ENCODE assay signal across 28 cellular contexts in genomic region chr7:50769160-50769484, GRCh38.
"Had no signal": no experiment of that assay in that cellular context is flagged by ENCODE, and none has a peak within 500 bp of the region (broad histone marks: within the 10 kb centered on the region; RNA-seq: fewer than 3 reads in every experiment).

No MANE protein-coding gene starts in this region.

- H3K9me3 Mint-ChIP-seq: activated CD4-positive, alpha-beta T cell treated with anti-CD3 and anti-CD28 coated beads, Interleukin-2, amount 10 ng/mL, durations not matched to agents 24 days and 14 days; activated T-helper 1 cell treated with anti-CD3 and anti-CD28 coated beads, Interleukin-12 subunit alpha, Interleukin-12 subunit beta, Interleukin-2, Interleukin-4 antibody, amounts not matched to agents 30 ng/mL and 10 ng/mL and 1 ng/mL, durations not matched to agents 14 hours and 24 hours and 36 hours; natural killer cell had no signal

- H3K4me1 Mint-ChIP-seq: activated CD4-positive, alpha-beta T cell treated with anti-CD3 and anti-CD28 coated beads, Interleukin-2, amount 10 ng/mL, durations not matched to agents 24 days and 14 days; activated naive CD8-positive, alpha-beta T cell treated with anti-CD3 and anti-CD28 coated beads, Interleukin-2, amount 10 ng/mL, durations not matched to agents 7 days and 5 days; natural killer cell had no signal

- H3K36me3 ChIP-seq: ascending aorta, lower lobe of right lung, spleen, transverse colon had no signal

- FAIRE-seq: endothelial cell of umbilical vein, islet of Langerhans, TTC549 had no signal

- H3K27me3 ChIP-seq: ascending aorta, left lung, spleen, testis, transverse colon had no signal

- H3K4me3 ChIP-seq: ascending aorta, left lung, lower lobe of right lung, spleen, testis, transverse colon had no signal

- H3K9me3 ChIP-seq: ascending aorta, lower lobe of right lung, testis, transverse colon had no signal

- H3K27ac Mint-ChIP-seq: activated CD4-positive, alpha-beta memory T cell treated with anti-CD3 and anti-CD28 coated beads for 36 hours; activated CD4-positive, alpha-beta T cell treated with anti-CD3 and anti-CD28 coated beads, Interleukin-2, amount 10 ng/mL, durations not matched to agents 24 days and 14 days; activated naive CD4-positive, alpha-beta T cell treated with anti-CD3 and anti-CD28 coated beads for 36 hours; activated naive CD8-positive, alpha-beta T cell treated with anti-CD3 and anti-CD28 coated beads, Interleukin-2, amount 10 ng/mL, durations not matched to agents 7 days and 5 days; activated T-helper 1 cell treated with anti-CD3 and anti-CD28 coated beads, Interleukin-12 subunit alpha, Interleukin-12 subunit beta, Interleukin-2, Interleukin-4 antibody, amounts not matched to agents 30 ng/mL and 10 ng/mL and 1 ng/mL, durations not matched to agents 14 hours and 24 hours and 36 hours; natural killer cell had no signal

- H3K27me3 Mint-ChIP-seq: activated CD4-positive, alpha-beta memory T cell treated with anti-CD3 and anti-CD28 coated beads for 36 hours; activated CD4-positive, alpha-beta T cell treated with anti-CD3 and anti-CD28 coated beads, Interleukin-2, amount 10 ng/mL, durations not matched to agents 24 days and 14 days; activated naive CD8-positive, alpha-beta T cell treated with anti-CD3 and anti-CD28 coated beads, Interleukin-2, amount 10 ng/mL, durations not matched to agents 7 days and 5 days had no signal

- H3K4me3 Mint-ChIP-seq: activated CD4-positive, alpha-beta memory T cell treated with anti-CD3 and anti-CD28 coated beads for 36 hours; activated CD4-positive, alpha-beta T cell treated with anti-CD3 and anti-CD28 coated beads, Interleukin-2, amount 10 ng/mL, durations not matched to agents 24 days and 14 days; activated naive CD4-positive, alpha-beta T cell treated with anti-CD3 and anti-CD28 coated beads for 36 hours; activated naive CD8-positive, alpha-beta T cell treated with anti-CD3 and anti-CD28 coated beads, Interleukin-2, amount 10 ng/mL, durations not matched to agents 7 days and 5 days; activated T-helper 1 cell treated with anti-CD3 and anti-CD28 coated beads, Interleukin-12 subunit alpha, Interleukin-12 subunit beta, Interleukin-2, Interleukin-4 antibody, amounts not matched to agents 30 ng/mL and 10 ng/mL and 1 ng/mL, durations not matched to agents 14 hours and 24 hours and 36 hours; natural killer cell had no signal

- H3K4me1 ChIP-seq: testis had no signal

- H3K36me3 Mint-ChIP-seq: activated CD4-positive, alpha-beta memory T cell treated with anti-CD3 and anti-CD28 coated beads for 36 hours; natural killer cell had no signal

- DNase-seq: activated CD4-positive, alpha-beta memory T cell treated with anti-CD3 and anti-CD28 coated beads for 36 hours; activated CD4-positive, alpha-beta T cell treated with anti-CD3 and anti-CD28 coated beads, Interleukin-2, amount 10 ng/mL, durations not matched to agents 24 days and 14 days; activated CD8-positive, alpha-beta memory T cell treated with anti-CD3 and anti-CD28 coated beads, Interleukin-2, amount 50 U/mL, for 4 hours; activated effector memory CD4-positive, alpha-beta T cell treated with anti-CD3 and anti-CD28 coated beads, Interleukin-2, amount 50 U/mL, for 16 hours; activated naive CD4-positive, alpha-beta T cell treated with anti-CD3 and anti-CD28 coated beads for 36 hours; activated naive CD8-positive, alpha-beta T cell treated with anti-CD3 and anti-CD28 coated beads, Interleukin-2, amount 10 ng/mL, durations not matched to agents 7 days and 5 days; activated T-cell treated with anti-CD3 and anti-CD28 coated beads, Interleukin-2, amount 50 U/mL, for 1 hour; caudate nucleus; head of caudate nucleus; hippocampal formation; left lung; lower lobe of right lung; mesenchymal stem cell; natural killer cell; posterior cingulate gyrus; right cardiac atrium; spleen; stimulated activated CD4-positive, alpha-beta T cell treated with anti-CD3 and anti-CD28 coated beads, Interleukin-2, amount 100 ng/mL, for 48 hours; stimulated activated naive CD4-positive, alpha-beta T cell treated with Interleukin-2 at 50 U/mL for 16 hours; T-helper 9 cell; testis; transverse colon had no signal

- H3K27ac ChIP-seq: ascending aorta, left lung, lower lobe of right lung, spleen, testis, transverse colon, VCaP had no signal
